ENCODE assay signal across 8 cellular contexts in the genomic region with DNA sequence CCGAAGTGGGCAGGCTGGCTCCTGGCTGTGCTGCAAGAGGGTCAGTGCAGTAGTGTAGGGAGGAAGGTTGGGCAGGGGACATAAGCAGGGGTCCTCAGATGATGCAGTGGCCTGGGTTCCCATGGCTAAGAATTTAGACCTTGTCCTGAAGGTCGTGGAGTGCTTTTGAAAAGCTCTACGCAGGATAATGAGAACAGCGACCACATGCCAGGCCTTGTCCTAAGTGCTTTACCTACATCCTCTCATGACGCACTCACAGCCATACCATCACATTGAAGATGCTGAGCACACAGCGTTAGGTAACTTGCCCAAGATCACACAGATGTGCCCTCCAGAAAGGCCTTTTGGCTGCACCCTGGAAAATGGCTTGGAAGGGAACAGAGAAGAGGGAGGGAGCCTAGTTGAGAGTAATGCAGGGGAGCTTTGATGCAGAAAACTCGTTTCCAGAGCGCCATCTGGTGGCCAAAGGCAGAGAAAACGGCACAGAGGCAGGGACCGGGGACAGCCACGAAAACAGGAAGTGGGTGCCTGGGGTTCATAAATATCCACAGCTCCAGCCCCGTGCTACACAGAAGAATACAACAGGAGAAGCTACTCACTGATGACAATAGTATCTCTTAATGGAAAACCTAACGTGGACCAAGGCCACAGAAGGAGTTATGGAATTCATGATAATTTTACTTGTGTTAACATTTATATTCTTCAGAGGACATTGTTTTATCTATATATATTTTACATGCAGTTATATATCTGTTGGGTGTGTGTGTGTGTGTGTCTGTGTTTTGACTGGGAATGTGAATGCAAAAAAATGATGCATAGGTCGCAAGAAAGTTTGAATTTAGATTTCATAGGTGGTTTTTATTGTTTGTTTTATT. TPM values are rescaled to one million over a fixed set of nuclear protein-coding genes. Genes with fewer than 3 reads are reported as not detected.
DNase-seq lines count a peak whose midpoint lies in the region; ATAC-seq and TF ChIP-seq lines count a peak whose summit lies in the region.

No MANE protein-coding gene starts in this region.

- H3K36me3 Mint-ChIP-seq in activated naive CD4-positive, alpha-beta T cell treated with anti-CD3 and anti-CD28 coated beads, Interleukin-2, amount 50 U/mL, for 72 hours = no peaks in the 10 kb centered on the region

- H3K4me1 ChIP-seq in cardiac muscle cell (ENCODE audit: low read depth) = peaks cover 7% of the 10 kb centered on the region

- H3K4me3 ChIP-seq in GM12875 (ENCODE audit: low read depth, low read length) = no peak overlapping the region
- no peak overlapping the region for H3K4me3 ChIP-seq in NB4 (ENCODE audit: low read depth, low read length)
- no peak overlapping the region for H3K4me3 ChIP-seq in cardiac muscle cell

- H3K27me3 ChIP-seq in cardiac muscle cell = no peaks in the 10 kb centered on the region

- H3K27ac ChIP-seq in cardiac muscle cell = no peak overlapping the region

- peak; percentile 94 for ATAC-seq in HG02623 (IDR thresholded peaks at IDR 0.05; ENCODE audit: unreplicated experiment)
- ATAC-seq in activated naive CD4-positive, alpha-beta T cell treated with anti-CD3 and anti-CD28 coated beads, Interleukin-2, amount 50 U/mL, for 72 hours = peak; percentile 82 to 89

- no peaks in the 10 kb centered on the region for H3K9me3 ChIP-seq in cardiac muscle cell (ENCODE audit: low read depth)

- DNase-seq in NB4 (ENCODE audit: low read depth) (peak; percentile 91), SKM-1 (lab: John Stamatoyannopoulos, UW; ENCODE audit: unreplicated experiment) (peak; percentile 79), cardiac muscle cell (ENCODE audit: low read depth in 1 of 2, low spot score in 1 of 2) (peak; percentile 87 to 92), retina (peak; percentile 91), cortex of kidney (lab: John Stamatoyannopoulos, UW) (no peak)
- peak; percentile 87 to 92 for DNase-seq in activated naive CD4-positive, alpha-beta T cell treated with anti-CD3 and anti-CD28 coated beads, Interleukin-2, amount 50 U/mL, for 72 hours (ENCODE audit: low spot score in 2 of 2)

- H3K36me3 ChIP-seq in cardiac muscle cell = no peaks in the 10 kb centered on the region

- peak; percentile 78 for TF ChIP-seq CTCF in GM12875 (IDR thresholded peaks at IDR 0.05; ENCODE audit: borderline replicate concordance, insufficient read depth, low read depth, low read length)
- peak; percentile 75 for TF ChIP-seq CTCF in NB4 (IDR thresholded peaks at IDR 0.05; ENCODE audit: low read depth, low read length)
- TF ChIP-seq CTCF in cardiac muscle cell (IDR thresholded peaks at IDR 0.05; ENCODE audit: low read depth, low read length) = peak; percentile 90

- TF ChIP-seq POLR2A in NB4 (IDR thresholded peaks at IDR 0.05; ENCODE audit: extremely low read depth, insufficient read length) = no peak

- H3K27ac Mint-ChIP-seq in activated naive CD4-positive, alpha-beta T cell treated with anti-CD3 and anti-CD28 coated beads, Interleukin-2, amount 50 U/mL, for 72 hours = peak overlapping the region in 1 of 2 donors; percentile 88

- H3K9me3 Mint-ChIP-seq in activated naive CD4-positive, alpha-beta T cell treated with anti-CD3 and anti-CD28 coated beads, Interleukin-2, amount 50 U/mL, for 72 hours = no peaks in the 10 kb centered on the region

RNA-seq across cellular contexts. Expression of gene PCDH12, which starts 2.7 kb away (rescaled TPM):
- under 1 TPM; 0.60 to 0.73 TPM for total RNA-seq in activated naive CD4-positive, alpha-beta T cell treated with anti-CD3 and anti-CD28 coated beads, Interleukin-2, amount 50 U/mL, for 72 hours
- 0.28 and 0.57 TPM in 2 replicates for total RNA-seq in cardiac muscle cell
- polyA plus RNA-seq in cardiac muscle cell = 0.44 and 0.87 TPM in 2 replicates

RNA-seq across cellular contexts. Expression of gene RNF14, which starts 8.2 kb away (rescaled TPM):
- total RNA-seq in activated naive CD4-positive, alpha-beta T cell treated with anti-CD3 and anti-CD28 coated beads, Interleukin-2, amount 50 U/mL, for 72 hours = 10 to 100 TPM; 29.4 to 38.5 TPM
- total RNA-seq in cardiac muscle cell = 35.4 and 57.2 TPM in 2 replicates
- polyA plus RNA-seq in cardiac muscle cell = 60.3 and 69.2 TPM in 2 replicates

RNA-seq across cellular contexts. Expression of gene DELE1, which starts 37.0 kb away (rescaled TPM):
- 100 to 1,000 TPM in 1 of 2 donors, 10 to 100 TPM in 1; 69.7 to 101 TPM for total RNA-seq in activated naive CD4-positive, alpha-beta T cell treated with anti-CD3 and anti-CD28 coated beads, Interleukin-2, amount 50 U/mL, for 72 hours
- total RNA-seq in cardiac muscle cell = 101 and 108 TPM in 2 replicates
- polyA plus RNA-seq in cardiac muscle cell = 41.7 and 58.1 TPM in 2 replicates

RNA-seq across cellular contexts. Expression of gene GNPDA1, which starts 52.1 kb away (rescaled TPM):
- total RNA-seq in activated naive CD4-positive, alpha-beta T cell treated with anti-CD3 and anti-CD28 coated beads, Interleukin-2, amount 50 U/mL, for 72 hours = 100 to 1,000 TPM; 162 to 166 TPM
- total RNA-seq in cardiac muscle cell = 25.8 and 40.6 TPM in 2 replicates
- 47.6 and 67.7 TPM in 2 replicates for polyA plus RNA-seq in cardiac muscle cell
